In genomic region chr19:30423481-30423880, GRCh38 we compare ENCODE assay signal across 22 cellular contexts. TPM values are rescaled to one million over a fixed set of nuclear protein-coding genes. Genes with fewer than 3 reads are reported as not detected.
DNase-seq lines count a peak whose midpoint lies in the region; ATAC-seq and TF ChIP-seq lines count a peak whose summit lies in the region.
"Had no signal": no experiment of that assay in that cellular context is flagged by ENCODE, and none has a peak within 500 bp of the region (broad histone marks: within the 10 kb centered on the region; RNA-seq: fewer than 3 reads in every experiment).

No MANE protein-coding gene starts in this region.

- H3K4me3 ChIP-seq in BE2C (ENCODE audit: low read depth, low read length), result no peak overlapping the region
- H3K4me3 ChIP-seq in lung, result no peak overlapping the region
- H3K4me3 ChIP-seq: A549; BLaER1 treated with 17β-estradiol and CSF1 and Interleukin-3, amounts not matched to agents 10 nM and 100 nM; HAP-1 had no signal

- DNase-seq in BE2C (peak; percentile 85), NCI-H2171 treated with DMSO at 0.1 percent for 48 hours (lab: John Stamatoyannopoulos, UW) (peak; percentile 91), Right ventricle myocardium superior (peak; percentile 63), lung (ENCODE audit: low spot score) (peak; percentile 1), amniotic stem cell (lab: John Stamatoyannopoulos, UW) (no peak), islet precursor cell (no peak)
- DNase-seq in activated CD4-positive, alpha-beta T cell treated with anti-CD3 and anti-CD28 coated beads for 36 hours, result no peak
- no peak for DNase-seq in activated CD4-positive, CD25-positive, alpha-beta regulatory T cell (lab: John Stamatoyannopoulos, UW)
- DNase-seq: Calu3; CD8-positive, alpha-beta T cell; DMS79; Kasumi-1; MM.1S; NCI-H1092; NCI-H1436 treated with DMSO at 0.1 percent for 48 hours; NCI-H2029; NCI-H446 treated with DMSO at 0.1 percent for 48 hours; NK-92 treated with Interleukin-12 subunit alpha and Interleukin-12 subunit beta, amount 100 ng/mL, for 24 hours; SHP77 treated with DMSO at 0.1 percent for 48 hours had no signal

- intact Hi-C loops in Right ventricle myocardium superior (cut with DNase I), result no loop called here
- intact Hi-C loops in activated CD4-positive, alpha-beta T cell treated with anti-CD3 and anti-CD28 coated beads for 36 hours (cut with DNase I, micrococcal nuclease), result no loop called here

- H3K9me3 ChIP-seq in BE2C, result no peaks in the 10 kb centered on the region
- peaks cover 0 to 3% of the 10 kb centered on the region in 2 donors for H3K9me3 ChIP-seq in lung (ENCODE audit: control insufficient read depth in 2 of 2, insufficient read depth in 1 of 2, low read length in 1 of 2)
- H3K9me3 ChIP-seq: A549; BLaER1 treated with 17β-estradiol and CSF1 and Interleukin-3, amounts not matched to agents 10 nM and 100 nM; HAP-1 had no signal

- CTCF ChIA-PET in activated CD4-positive, alpha-beta T cell treated with anti-CD3 and anti-CD28 coated beads for 36 hours (lab: Charles Lee), result no interaction called here

- no peaks in the 10 kb centered on the region for H3K36me3 Mint-ChIP-seq in activated CD4-positive, alpha-beta T cell treated with anti-CD3 and anti-CD28 coated beads for 36 hours (ENCODE audit: low read depth)
- H3K36me3 Mint-ChIP-seq: CD8-positive, alpha-beta T cell had no signal

- no peak overlapping the region for H3K27ac ChIP-seq in lung (ENCODE audit: low read depth in 1 of 2, low read length in 1 of 2)
- H3K27ac ChIP-seq: A549; BLaER1 treated with 17β-estradiol and CSF1 and Interleukin-3, amounts not matched to agents 10 nM and 100 nM had no signal

- no peaks in the 10 kb centered on the region for H3K27me3 ChIP-seq in BE2C
- H3K27me3 ChIP-seq in lung (ENCODE audit: control insufficient read depth, insufficient read depth), result no peaks in the 10 kb centered on the region
- H3K27me3 ChIP-seq: BLaER1 treated with 17β-estradiol and CSF1 and Interleukin-3, amounts not matched to agents 10 nM and 100 nM had no signal

- H3K4me3 Mint-ChIP-seq in activated CD4-positive, alpha-beta T cell treated with anti-CD3 and anti-CD28 coated beads for 36 hours, result no peak overlapping the region
- H3K4me3 Mint-ChIP-seq: CD8-positive, alpha-beta T cell had no signal

- H3K9me3 Mint-ChIP-seq in activated CD4-positive, alpha-beta T cell treated with anti-CD3 and anti-CD28 coated beads for 36 hours (ENCODE audit: low read depth), result no peaks in the 10 kb centered on the region
- H3K9me3 Mint-ChIP-seq: CD8-positive, alpha-beta T cell had no signal

- ATAC-seq in Right ventricle myocardium superior (ENCODE audit: poor library complexity) (peak; percentile 95), lung (ENCODE audit: insufficient read depth, low FRiP score) (no peak)
- ATAC-seq in activated CD4-positive, alpha-beta T cell treated with anti-CD3 and anti-CD28 coated beads for 36 hours, result no peak
- ATAC-seq: A549; CD8-positive, alpha-beta T cell had no signal

- peaks cover 11% of the 10 kb centered on the region for H3K27me3 Mint-ChIP-seq in activated CD4-positive, alpha-beta T cell treated with anti-CD3 and anti-CD28 coated beads for 36 hours

- H3K4me1 Mint-ChIP-seq in activated CD4-positive, alpha-beta T cell treated with anti-CD3 and anti-CD28 coated beads for 36 hours, result no peaks in the 10 kb centered on the region

- POLR2A ChIA-PET in activated CD4-positive, alpha-beta T cell treated with anti-CD3 and anti-CD28 coated beads for 36 hours (lab: Charles Lee), result no interaction called here

- H3K36me3 ChIP-seq in BE2C (no peaks in the 10 kb centered on the region), lung (ENCODE audit: control insufficient read depth in 2 of 2, insufficient read depth in 2 of 2, low read length in 2 of 2) (no peaks in the 10 kb centered on the region)
- H3K36me3 ChIP-seq: BLaER1 treated with 17β-estradiol and CSF1 and Interleukin-3, amounts not matched to agents 10 nM and 100 nM; HAP-1 had no signal

- no peak for TF ChIP-seq CTCF in BE2C (IDR thresholded peaks at IDR 0.05; ENCODE audit: low read depth, low read length)
- no peak for TF ChIP-seq CTCF in lung (IDR thresholded peaks at IDR 0.05; ENCODE audit: control extremely low read depth, extremely low read depth)

- 84 to 89% methylated on average over 11 of the region's 11 CpGs for WGBS in lung, 2 donors

- H3K4me1 ChIP-seq in BE2C (peaks cover 16% of the 10 kb centered on the region), lung (ENCODE audit: control insufficient read depth in 2 of 2, insufficient read depth in 2 of 2, low read length in 2 of 2) (no peaks in the 10 kb centered on the region)
- H3K4me1 ChIP-seq: A549; BLaER1 treated with 17β-estradiol and CSF1 and Interleukin-3, amounts not matched to agents 10 nM and 100 nM; HAP-1 had no signal

- H3K27ac Mint-ChIP-seq in activated CD4-positive, alpha-beta T cell treated with anti-CD3 and anti-CD28 coated beads for 36 hours, result no peak overlapping the region
- H3K27ac Mint-ChIP-seq: CD8-positive, alpha-beta T cell had no signal

RNA-seq across cellular contexts. Expression of gene ZNF536, which starts 51.3 kb away (rescaled TPM):
- polyA plus RNA-seq in BE2C (2012; ENCODE audit: insufficient read depth, insufficient read length, low read depth), result 14.6 TPM
- total RNA-seq in Right ventricle myocardium superior (4.8 TPM), lung (1 to 10 TPM in 1 of 2 donors, under 1 TPM in 1; 0.34 to 5.6 TPM)
- polyA plus RNA-seq in lung, result under 1 TPM; 0.07 to 0.08 TPM
- not detected for total RNA-seq in activated CD4-positive, alpha-beta T cell treated with anti-CD3 and anti-CD28 coated beads for 36 hours
- total RNA-seq: Calu3; CD8-positive, alpha-beta T cell had no signal
- polyA plus RNA-seq: A549 had no signal

Comparison
In these comparisons a context has a peak if more than half of its experiments do, and no peak if none do; other contexts are left out.
1. DNase-seq: peak in BE2C (single experiment), NCI-H2171 treated with DMSO at 0.1 percent for 48 hours (single experiment), Right ventricle myocardium superior (single experiment) and lung (single experiment); none in activated CD4-positive, alpha-beta T cell treated with anti-CD3 and anti-CD28 coated beads for 36 hours (single experiment), activated CD4-positive, CD25-positive, alpha-beta regulatory T cell (0 of 4), amniotic stem cell (single experiment) and islet precursor cell (single experiment).